Comparison of ENCODE assay signal across 9 cellular contexts in genomic region chr4:112060212-112060611, GRCh38.
DNase-seq lines count a peak whose midpoint lies in the region; ATAC-seq, FAIRE-seq and TF ChIP-seq lines count a peak whose summit lies in the region.
"Had no signal": no experiment of that assay in that cellular context is flagged by ENCODE, and none has a peak within 500 bp of the region (broad histone marks: within the 10 kb centered on the region; RNA-seq: fewer than 3 reads in every experiment).

No MANE protein-coding gene starts in this region.

- CTCF ChIA-PET in SK-N-SH (lab: Yijun Ruan, JAX): interaction anchor here (0.6 kb wide), 1 partner anchor 24 kb away, joined by 3 read pairs; no protein-coding TSS in a partner anchor

- H3K9ac ChIP-seq in SK-N-SH: no peak overlapping the region

- H3K79me2 ChIP-seq in SK-N-SH (ENCODE audit: insufficient read depth): no peaks in the 10 kb centered on the region

- H3K27ac ChIP-seq in SK-N-SH (ENCODE audit: low read depth in 2 of 2, low read length in 1 of 2): no peak overlapping the region

- peaks cover 7% of the 10 kb centered on the region; the same call in 1 of the 2 replicates for H3K27me3 ChIP-seq in SK-N-SH (ENCODE audit: insufficient read depth)

- DNase-seq in DMS53 treated with DMSO at 0.1 percent for 48 hours (lab: John Stamatoyannopoulos, UW; ENCODE audit: unreplicated experiment): peak; percentile 5
- DNase-seq in SK-N-SH: peak; percentile 13
- peak; percentile 46 for DNase-seq in kidney tubule cell (ENCODE audit: low spot score)
- no peak for DNase-seq in NK-92 (lab: John Stamatoyannopoulos, UW; ENCODE audit: unreplicated experiment)
- no peak for DNase-seq in RCC 7860 (ENCODE audit: low spot score)
- DNase-seq in DMS79 (lab: John Stamatoyannopoulos, UW): no peak
- DNase-seq: activated CD4-positive, alpha-beta T cell treated with anti-CD3 and anti-CD28 coated beads, Interleukin-2, amount 10 ng/mL, durations not matched to agents 7 days and 5 days had no signal

- H3K9me3 ChIP-seq in SK-N-SH: no peaks in the 10 kb centered on the region

- H3K9me2 ChIP-seq in SK-N-SH: no peaks in the 10 kb centered on the region

- no peak overlapping the region for H3K4me2 ChIP-seq in SK-N-SH

- POLR2A ChIA-PET in SK-N-SH (lab: Yijun Ruan, JAX): no interaction called here

- peak; percentile 55 for ATAC-seq in HG03342 (IDR thresholded peaks at IDR 0.05; ENCODE audit: unreplicated experiment)
- no peak for ATAC-seq in GM18520 (IDR thresholded peaks at IDR 0.05; ENCODE audit: unreplicated experiment)

- H2AFZ ChIP-seq in SK-N-SH (ENCODE audit: low read depth): no peak overlapping the region

- TF ChIP-seq CTCF in SK-N-SH (IDR thresholded peaks at IDR 0.05): peak; percentile 62

- H3K4me1 ChIP-seq in SK-N-SH (ENCODE audit: control insufficient read depth in 1 of 2, insufficient read depth in 2 of 2, low read depth in 1 of 2, low read length in 1 of 2): no peaks in the 10 kb centered on the region; a peak in 1 of 4 replicates

- H4K20me1 ChIP-seq in SK-N-SH (ENCODE audit: insufficient read depth): no peaks in the 10 kb centered on the region

- no peak overlapping the region; a peak in 1 of 4 replicates for H3K4me3 ChIP-seq in SK-N-SH (ENCODE audit: low read depth in 2 of 2, low read length in 1 of 2)

- FAIRE-seq in RCC 7860 (lab: Jason Lieb, UNC): no peak

- TF ChIP-seq EP300 in SK-N-SH (IDR thresholded peaks at IDR 0.05; ENCODE audit: borderline replicate concordance in 1 of 2, low read depth in 1 of 2, low read length in 1 of 2): no peak

- H3F3A ChIP-seq in SK-N-SH (replicated peaks; ENCODE audit: insufficient read depth): no peaks in the 10 kb centered on the region

- peak; percentile 61 for TF ChIP-seq RAD21 in SK-N-SH (IDR thresholded peaks at IDR 0.05; ENCODE audit: low read length)

- no peaks in the 10 kb centered on the region for H3K36me3 ChIP-seq in SK-N-SH (replicated peaks in 1 of 2; ENCODE audit: control insufficient read depth in 1 of 2, insufficient read depth in 2 of 2, low read length in 1 of 2)

TF ChIP-seq in SK-N-SH, 30 proteins besides CTCF, POLR2A, EP300 and RAD21:
- TF ChIP-seq GATA2 (CRISPR knock-in tag; IDR thresholded peaks at IDR 0.05): no peak
- peak; percentile 21; the same call in 1 of the 2 replicates for TF ChIP-seq SMC3 (IDR thresholded peaks at IDR 0.05; ENCODE audit: low read depth, low read length)

Comparison
In these comparisons a context has a peak if more than half of its experiments do, and no peak if none do; other contexts are left out.
1. DNase-seq: peak in DMS53 treated with DMSO at 0.1 percent for 48 hours (single experiment), SK-N-SH (single experiment) and kidney tubule cell (single experiment); none in NK-92 (single experiment), RCC 7860 (single experiment) and DMS79 (single experiment).